1 cellular context compared by ENCODE assay signal in the genomic region with DNA sequence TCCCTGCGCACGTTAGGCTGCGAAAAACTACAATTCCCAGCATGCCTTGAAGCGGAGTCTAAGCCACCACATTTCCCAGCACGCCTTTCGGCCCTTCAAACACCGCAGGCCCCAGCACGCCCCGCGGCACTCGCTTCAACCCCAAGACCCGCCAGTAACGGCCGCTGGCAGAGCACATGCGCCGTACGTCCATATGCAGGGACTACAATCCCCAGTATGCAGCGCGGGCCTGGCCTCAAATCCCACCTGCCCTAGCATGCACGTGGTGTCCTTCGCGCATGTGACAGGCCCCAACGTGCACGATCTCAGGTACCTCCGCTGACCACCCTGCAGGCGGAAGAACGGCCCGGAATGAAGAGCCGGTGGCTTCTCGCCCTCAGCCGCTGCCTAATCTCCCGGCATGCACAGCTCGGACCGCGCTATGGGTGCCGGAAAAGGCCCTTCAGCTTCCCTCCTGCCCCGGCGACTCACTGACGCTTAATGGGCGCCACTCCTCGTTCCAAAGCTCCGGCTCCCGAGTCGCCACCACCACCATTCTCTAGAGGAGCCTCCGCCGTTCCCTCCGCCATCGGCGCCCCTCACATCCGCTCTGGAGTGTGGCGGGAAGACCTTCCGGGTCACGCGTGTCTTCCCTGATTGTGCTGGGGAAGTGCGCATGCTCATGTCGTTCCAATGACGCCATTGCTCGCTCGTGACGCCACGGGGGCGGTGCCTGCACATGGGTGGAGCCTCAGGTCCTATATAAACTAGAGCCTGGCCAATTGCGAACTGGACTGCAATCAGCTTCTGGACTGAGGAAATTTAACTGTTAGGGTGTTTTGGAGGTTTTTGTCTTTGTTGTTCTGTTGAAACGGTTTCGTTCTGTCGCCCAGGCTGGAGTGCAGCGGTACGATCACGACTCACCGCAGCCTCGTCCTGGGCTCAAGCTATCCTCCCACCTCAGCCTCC.
TF ChIP-seq lines count a peak whose summit lies in the region.

A gene with protein sequence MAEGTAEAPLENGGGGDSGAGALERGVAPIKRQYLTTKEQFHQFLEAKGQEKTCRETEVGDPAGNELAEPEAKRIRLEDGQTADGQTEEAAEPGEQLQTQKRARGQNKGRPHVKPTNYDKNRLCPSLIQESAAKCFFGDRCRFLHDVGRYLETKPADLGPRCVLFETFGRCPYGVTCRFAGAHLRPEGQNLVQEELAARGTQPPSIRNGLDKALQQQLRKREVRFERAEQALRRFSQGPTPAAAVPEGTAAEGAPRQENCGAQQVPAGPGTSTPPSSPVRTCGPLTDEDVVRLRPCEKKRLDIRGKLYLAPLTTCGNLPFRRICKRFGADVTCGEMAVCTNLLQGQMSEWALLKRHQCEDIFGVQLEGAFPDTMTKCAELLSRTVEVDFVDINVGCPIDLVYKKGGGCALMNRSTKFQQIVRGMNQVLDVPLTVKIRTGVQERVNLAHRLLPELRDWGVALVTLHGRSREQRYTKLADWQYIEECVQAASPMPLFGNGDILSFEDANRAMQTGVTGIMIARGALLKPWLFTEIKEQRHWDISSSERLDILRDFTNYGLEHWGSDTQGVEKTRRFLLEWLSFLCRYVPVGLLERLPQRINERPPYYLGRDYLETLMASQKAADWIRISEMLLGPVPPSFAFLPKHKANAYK (minus strand): TSS at position 591 of the 948 bp plus-strand sequence. CDS start 22 bp downstream, at position 569.

TF ChIP-seq in HepG2, 621 proteins besides CTCF, POLR2A, EP300 and RAD21 (continued from another document and continues in another):
- TF ChIP-seq ZNF101 (CRISPR knock-in tag; IDR thresholded peaks at IDR 0.05; ENCODE audit: borderline replicate concordance, low read depth) = peak; percentile 71; the same call in 1 of the 2 replicates
- no peak for TF ChIP-seq ZNF674 (CRISPR knock-in tag; IDR thresholded peaks at IDR 0.05; ENCODE audit: low read depth)
- TF ChIP-seq, protein P1, sequence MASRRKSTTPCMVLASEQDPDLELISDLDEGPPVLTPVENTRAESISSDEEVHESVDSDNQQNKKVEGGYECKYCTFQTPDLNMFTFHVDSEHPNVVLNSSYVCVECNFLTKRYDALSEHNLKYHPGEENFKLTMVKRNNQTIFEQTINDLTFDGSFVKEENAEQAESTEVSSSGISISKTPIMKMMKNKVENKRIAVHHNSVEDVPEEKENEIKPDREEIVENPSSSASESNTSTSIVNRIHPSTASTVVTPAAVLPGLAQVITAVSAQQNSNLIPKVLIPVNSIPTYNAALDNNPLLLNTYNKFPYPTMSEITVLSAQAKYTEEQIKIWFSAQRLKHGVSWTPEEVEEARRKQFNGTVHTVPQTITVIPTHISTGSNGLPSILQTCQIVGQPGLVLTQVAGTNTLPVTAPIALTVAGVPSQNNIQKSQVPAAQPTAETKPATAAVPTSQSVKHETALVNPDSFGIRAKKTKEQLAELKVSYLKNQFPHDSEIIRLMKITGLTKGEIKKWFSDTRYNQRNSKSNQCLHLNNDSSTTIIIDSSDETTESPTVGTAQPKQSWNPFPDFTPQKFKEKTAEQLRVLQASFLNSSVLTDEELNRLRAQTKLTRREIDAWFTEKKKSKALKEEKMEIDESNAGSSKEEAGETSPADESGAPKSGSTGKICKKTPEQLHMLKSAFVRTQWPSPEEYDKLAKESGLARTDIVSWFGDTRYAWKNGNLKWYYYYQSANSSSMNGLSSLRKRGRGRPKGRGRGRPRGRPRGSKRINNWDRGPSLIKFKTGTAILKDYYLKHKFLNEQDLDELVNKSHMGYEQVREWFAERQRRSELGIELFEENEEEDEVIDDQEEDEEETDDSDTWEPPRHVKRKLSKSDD (CRISPR knock-in tag; IDR thresholded peaks at IDR 0.05; ENCODE audit: low read depth) = peak; percentile 99
- TF ChIP-seq ZFP36L2 (CRISPR knock-in tag; IDR thresholded peaks at IDR 0.05) = no peak
- TF ChIP-seq, protein P2, sequence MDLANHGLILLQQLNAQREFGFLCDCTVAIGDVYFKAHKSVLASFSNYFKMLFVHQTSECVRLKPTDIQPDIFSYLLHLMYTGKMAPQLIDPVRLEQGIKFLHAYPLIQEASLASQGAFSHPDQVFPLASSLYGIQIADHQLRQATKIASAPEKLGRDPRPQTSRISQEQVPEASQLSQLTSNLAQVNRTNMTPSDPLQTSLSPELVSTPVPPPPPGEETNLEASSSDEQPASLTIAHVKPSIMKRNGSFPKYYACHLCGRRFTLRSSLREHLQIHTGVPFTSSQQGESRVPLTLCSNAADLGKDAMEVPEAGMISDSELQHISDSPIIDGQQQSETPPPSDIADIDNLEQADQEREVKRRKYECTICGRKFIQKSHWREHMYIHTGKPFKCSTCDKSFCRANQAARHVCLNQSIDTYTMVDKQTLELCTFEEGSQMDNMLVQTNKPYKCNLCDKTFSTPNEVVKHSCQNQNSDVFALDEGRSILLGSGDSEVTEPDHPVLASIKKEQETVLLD (CRISPR knock-in tag; IDR thresholded peaks at IDR 0.05; ENCODE audit: low read depth) = peak; percentile 67; the same call in 1 of the 2 replicates
- TF ChIP-seq, protein P3, sequence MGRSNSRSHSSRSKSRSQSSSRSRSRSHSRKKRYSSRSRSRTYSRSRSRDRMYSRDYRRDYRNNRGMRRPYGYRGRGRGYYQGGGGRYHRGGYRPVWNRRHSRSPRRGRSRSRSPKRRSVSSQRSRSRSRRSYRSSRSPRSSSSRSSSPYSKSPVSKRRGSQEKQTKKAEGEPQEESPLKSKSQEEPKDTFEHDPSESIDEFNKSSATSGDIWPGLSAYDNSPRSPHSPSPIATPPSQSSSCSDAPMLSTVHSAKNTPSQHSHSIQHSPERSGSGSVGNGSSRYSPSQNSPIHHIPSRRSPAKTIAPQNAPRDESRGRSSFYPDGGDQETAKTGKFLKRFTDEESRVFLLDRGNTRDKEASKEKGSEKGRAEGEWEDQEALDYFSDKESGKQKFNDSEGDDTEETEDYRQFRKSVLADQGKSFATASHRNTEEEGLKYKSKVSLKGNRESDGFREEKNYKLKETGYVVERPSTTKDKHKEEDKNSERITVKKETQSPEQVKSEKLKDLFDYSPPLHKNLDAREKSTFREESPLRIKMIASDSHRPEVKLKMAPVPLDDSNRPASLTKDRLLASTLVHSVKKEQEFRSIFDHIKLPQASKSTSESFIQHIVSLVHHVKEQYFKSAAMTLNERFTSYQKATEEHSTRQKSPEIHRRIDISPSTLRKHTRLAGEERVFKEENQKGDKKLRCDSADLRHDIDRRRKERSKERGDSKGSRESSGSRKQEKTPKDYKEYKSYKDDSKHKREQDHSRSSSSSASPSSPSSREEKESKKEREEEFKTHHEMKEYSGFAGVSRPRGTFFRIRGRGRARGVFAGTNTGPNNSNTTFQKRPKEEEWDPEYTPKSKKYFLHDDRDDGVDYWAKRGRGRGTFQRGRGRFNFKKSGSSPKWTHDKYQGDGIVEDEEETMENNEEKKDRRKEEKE (IDR thresholded peaks at IDR 0.05) = no peak
- peak; percentile 59; the same call in 1 of the 2 replicates for TF ChIP-seq ZNF768 (CRISPR knock-in tag; IDR thresholded peaks at IDR 0.05)
- TF ChIP-seq ZNF616 (CRISPR knock-in tag; IDR thresholded peaks at IDR 0.05; ENCODE audit: low read depth) = no peak
- TF ChIP-seq PCBP1 (IDR thresholded peaks at IDR 0.05; ENCODE audit: borderline replicate concordance, low read depth, low read length) = 0 out of 2 replicates have a peak, but pooled peaks have one; percentile 8
- peak; percentile 60 for TF ChIP-seq NFATC3 (CRISPR knock-in tag; IDR thresholded peaks at IDR 0.05)
- TF ChIP-seq, protein P4, sequence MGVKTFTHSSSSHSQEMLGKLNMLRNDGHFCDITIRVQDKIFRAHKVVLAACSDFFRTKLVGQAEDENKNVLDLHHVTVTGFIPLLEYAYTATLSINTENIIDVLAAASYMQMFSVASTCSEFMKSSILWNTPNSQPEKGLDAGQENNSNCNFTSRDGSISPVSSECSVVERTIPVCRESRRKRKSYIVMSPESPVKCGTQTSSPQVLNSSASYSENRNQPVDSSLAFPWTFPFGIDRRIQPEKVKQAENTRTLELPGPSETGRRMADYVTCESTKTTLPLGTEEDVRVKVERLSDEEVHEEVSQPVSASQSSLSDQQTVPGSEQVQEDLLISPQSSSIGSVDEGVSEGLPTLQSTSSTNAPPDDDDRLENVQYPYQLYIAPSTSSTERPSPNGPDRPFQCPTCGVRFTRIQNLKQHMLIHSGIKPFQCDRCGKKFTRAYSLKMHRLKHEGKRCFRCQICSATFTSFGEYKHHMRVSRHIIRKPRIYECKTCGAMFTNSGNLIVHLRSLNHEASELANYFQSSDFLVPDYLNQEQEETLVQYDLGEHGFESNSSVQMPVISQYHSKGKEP (CRISPR knock-in tag; IDR thresholded peaks at IDR 0.05) = no peak
- peak; percentile 86 for TF ChIP-seq GATAD1 (CRISPR knock-in tag; IDR thresholded peaks at IDR 0.05)
- TF ChIP-seq SP1 (IDR thresholded peaks at IDR 0.05) = no peak
- TF ChIP-seq SP1 (CRISPR knock-in tag; IDR thresholded peaks at IDR 0.05) = peak; percentile 96
- TF ChIP-seq, protein P5, sequence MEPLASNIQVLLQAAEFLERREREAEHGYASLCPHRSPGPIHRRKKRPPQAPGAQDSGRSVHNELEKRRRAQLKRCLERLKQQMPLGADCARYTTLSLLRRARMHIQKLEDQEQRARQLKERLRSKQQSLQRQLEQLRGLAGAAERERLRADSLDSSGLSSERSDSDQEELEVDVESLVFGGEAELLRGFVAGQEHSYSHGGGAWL (CRISPR knock-in tag; IDR thresholded peaks at IDR 0.05) = peak; percentile 99
- TF ChIP-seq ZSCAN29 (CRISPR knock-in tag; conservative IDR thresholded peaks at IDR 0.05) = peak; percentile 69; the same call in 1 of the 2 replicates
- no peak for TF ChIP-seq ZNF260 (CRISPR knock-in tag; IDR thresholded peaks at IDR 0.05; ENCODE audit: borderline replicate concordance, low read depth)
- TF ChIP-seq TAF1 (CRISPR knock-in tag; IDR thresholded peaks at IDR 0.05) = peak; percentile 68
- peak; percentile 91; the same call in 1 of the 2 replicates for TF ChIP-seq HES4 (CRISPR knock-in tag; IDR thresholded peaks at IDR 0.05; ENCODE audit: borderline replicate concordance)
- TF ChIP-seq TP53 (CRISPR knock-in tag; conservative IDR thresholded peaks at IDR 0.05) = peak; percentile 28; the same call in 1 of the 2 replicates
- TF ChIP-seq HMG20B (CRISPR knock-in tag; conservative IDR thresholded peaks at IDR 0.05) = peak; percentile 15; the same call in 1 of the 2 replicates
- peak; percentile 47 for TF ChIP-seq ZBTB7A (CRISPR knock-in tag; IDR thresholded peaks at IDR 0.05)
- peak; percentile 93 for TF ChIP-seq RBFOX2 (IDR thresholded peaks at IDR 0.05; ENCODE audit: low read depth, low read length)
- TF ChIP-seq, protein P6, sequence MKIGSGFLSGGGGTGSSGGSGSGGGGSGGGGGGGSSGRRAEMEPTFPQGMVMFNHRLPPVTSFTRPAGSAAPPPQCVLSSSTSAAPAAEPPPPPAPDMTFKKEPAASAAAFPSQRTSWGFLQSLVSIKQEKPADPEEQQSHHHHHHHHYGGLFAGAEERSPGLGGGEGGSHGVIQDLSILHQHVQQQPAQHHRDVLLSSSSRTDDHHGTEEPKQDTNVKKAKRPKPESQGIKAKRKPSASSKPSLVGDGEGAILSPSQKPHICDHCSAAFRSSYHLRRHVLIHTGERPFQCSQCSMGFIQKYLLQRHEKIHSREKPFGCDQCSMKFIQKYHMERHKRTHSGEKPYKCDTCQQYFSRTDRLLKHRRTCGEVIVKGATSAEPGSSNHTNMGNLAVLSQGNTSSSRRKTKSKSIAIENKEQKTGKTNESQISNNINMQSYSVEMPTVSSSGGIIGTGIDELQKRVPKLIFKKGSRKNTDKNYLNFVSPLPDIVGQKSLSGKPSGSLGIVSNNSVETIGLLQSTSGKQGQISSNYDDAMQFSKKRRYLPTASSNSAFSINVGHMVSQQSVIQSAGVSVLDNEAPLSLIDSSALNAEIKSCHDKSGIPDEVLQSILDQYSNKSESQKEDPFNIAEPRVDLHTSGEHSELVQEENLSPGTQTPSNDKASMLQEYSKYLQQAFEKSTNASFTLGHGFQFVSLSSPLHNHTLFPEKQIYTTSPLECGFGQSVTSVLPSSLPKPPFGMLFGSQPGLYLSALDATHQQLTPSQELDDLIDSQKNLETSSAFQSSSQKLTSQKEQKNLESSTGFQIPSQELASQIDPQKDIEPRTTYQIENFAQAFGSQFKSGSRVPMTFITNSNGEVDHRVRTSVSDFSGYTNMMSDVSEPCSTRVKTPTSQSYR (CRISPR knock-in tag; IDR thresholded peaks at IDR 0.05; ENCODE audit: borderline replicate concordance) = 0 out of 2 replicates have a peak, but pooled peaks have one; percentile 22
- peak; percentile 68; the same call in 1 of the 2 replicates for TF ChIP-seq ZNF614 (CRISPR knock-in tag; IDR thresholded peaks at IDR 0.05; ENCODE audit: borderline replicate concordance)
- no peak for TF ChIP-seq ZNF20 (CRISPR knock-in tag; IDR thresholded peaks at IDR 0.05)
- peak; percentile 99 for TF ChIP-seq NR2C2 (CRISPR knock-in tag; IDR thresholded peaks at IDR 0.05; ENCODE audit: borderline replicate concordance)
- TF ChIP-seq ZNF883 (CRISPR knock-in tag; IDR thresholded peaks at IDR 0.05; ENCODE audit: not compliant biosample characterization) = peak; percentile 96
- no peak for TF ChIP-seq NONO (IDR thresholded peaks at IDR 0.05)
- peak; percentile 46; the same call in 1 of the 2 replicates for TF ChIP-seq NONO (CRISPR knock-in tag; conservative IDR thresholded peaks at IDR 0.05)
- no peak; the same call in 1 of the 2 replicates for TF ChIP-seq DNMT3B (CRISPR knock-in tag; conservative IDR thresholded peaks at IDR 0.05)
- peak; percentile 98 for TF ChIP-seq THAP11 (CRISPR knock-in tag; IDR thresholded peaks at IDR 0.05)
- TF ChIP-seq, protein P7, sequence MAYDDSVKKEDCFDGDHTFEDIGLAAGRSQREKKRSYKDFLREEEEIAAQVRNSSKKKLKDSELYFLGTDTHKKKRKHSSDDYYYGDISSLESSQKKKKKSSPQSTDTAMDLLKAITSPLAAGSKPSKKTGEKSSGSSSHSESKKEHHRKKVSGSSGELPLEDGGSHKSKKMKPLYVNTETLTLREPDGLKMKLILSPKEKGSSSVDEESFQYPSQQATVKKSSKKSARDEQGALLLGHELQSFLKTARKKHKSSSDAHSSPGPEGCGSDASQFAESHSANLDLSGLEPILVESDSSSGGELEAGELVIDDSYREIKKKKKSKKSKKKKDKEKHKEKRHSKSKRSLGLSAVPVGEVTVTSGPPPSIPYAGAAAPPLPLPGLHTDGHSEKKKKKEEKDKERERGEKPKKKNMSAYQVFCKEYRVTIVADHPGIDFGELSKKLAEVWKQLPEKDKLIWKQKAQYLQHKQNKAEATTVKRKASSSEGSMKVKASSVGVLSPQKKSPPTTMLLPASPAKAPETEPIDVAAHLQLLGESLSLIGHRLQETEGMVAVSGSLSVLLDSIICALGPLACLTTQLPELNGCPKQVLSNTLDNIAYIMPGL (CRISPR knock-in tag; IDR thresholded peaks at IDR 0.05; ENCODE audit: borderline replicate concordance in 1 of 2, low read depth in 1 of 2) = peak; percentile 72 to 77; a peak in 3 of 4 replicates
- TF ChIP-seq DMAP1 (CRISPR knock-in tag; IDR thresholded peaks at IDR 0.05) = peak; percentile 100
- TF ChIP-seq ELF1 (CRISPR knock-in tag; IDR thresholded peaks at IDR 0.05) = peak; percentile 77
- TF ChIP-seq, protein P8, sequence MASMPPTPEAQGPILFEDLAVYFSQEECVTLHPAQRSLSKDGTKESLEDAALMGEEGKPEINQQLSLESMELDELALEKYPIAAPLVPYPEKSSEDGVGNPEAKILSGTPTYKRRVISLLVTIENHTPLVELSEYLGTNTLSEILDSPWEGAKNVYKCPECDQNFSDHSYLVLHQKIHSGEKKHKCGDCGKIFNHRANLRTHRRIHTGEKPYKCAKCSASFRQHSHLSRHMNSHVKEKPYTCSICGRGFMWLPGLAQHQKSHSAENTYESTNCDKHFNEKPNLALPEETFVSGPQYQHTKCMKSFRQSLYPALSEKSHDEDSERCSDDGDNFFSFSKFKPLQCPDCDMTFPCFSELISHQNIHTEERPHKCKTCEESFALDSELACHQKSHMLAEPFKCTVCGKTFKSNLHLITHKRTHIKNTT (CRISPR knock-in tag; IDR thresholded peaks at IDR 0.05) = peak; percentile 40; the same call in 1 of the 2 replicates
- 0 out of 2 replicates have a peak, but pooled peaks have one; percentile 27 for TF ChIP-seq FOXM1 (CRISPR knock-in tag; IDR thresholded peaks at IDR 0.05)
